ENCODE assay signal across 8 cellular contexts in the genomic region with DNA sequence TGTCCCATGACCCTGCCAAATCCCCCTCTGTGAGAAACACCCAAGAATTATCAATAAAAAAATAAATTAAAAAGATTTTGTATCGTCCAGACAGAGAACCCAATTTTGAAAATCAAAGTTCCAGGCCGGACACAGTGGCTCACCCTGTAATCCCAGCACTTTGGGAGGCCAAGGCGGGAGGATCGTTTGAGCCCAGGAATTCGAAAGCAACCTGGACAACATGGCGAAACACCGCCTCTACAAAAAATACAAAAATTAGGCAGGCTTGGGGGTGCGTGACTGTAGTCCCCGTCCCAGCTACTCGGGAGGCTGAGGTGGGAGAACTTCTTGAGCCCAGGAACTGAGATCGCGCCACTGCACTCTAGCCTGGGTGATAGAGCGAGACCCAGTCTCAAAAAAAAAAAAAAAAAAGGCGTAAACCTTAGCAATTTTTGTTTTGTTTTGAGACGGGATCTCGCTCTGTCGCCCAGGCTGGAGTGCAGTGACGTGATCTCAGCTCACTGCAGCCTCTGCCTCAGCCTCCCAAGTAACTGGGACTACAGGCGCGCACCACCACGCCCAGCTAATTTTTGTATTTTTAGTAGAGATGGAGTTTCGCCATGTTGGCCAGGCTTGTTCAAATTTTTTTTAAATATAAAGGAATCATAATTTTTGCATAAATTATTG.
DNase-seq lines count a peak whose midpoint lies in the region; ATAC-seq and TF ChIP-seq lines count a peak whose summit lies in the region.
"Not testable (repeated sequence)": the region's sequence is repeated elsewhere in the genome, so short reads cannot be mapped to it uniquely, and the experiment has no call there.

No MANE protein-coding gene starts in this region.

- H3K4me3 ChIP-seq in AG09309 (ENCODE audit: control insufficient read depth, low read depth, low read length) (peak overlapping the region; percentile 51), HFF-Myc (replicated peaks; ENCODE audit: low read depth, low read length) (peak overlapping the region; percentile 96), SK-N-MC (peak overlapping the region; percentile 83), endocrine pancreas (ENCODE audit: control insufficient read depth, insufficient read depth, low read length) (peak overlapping the region; percentile 90), iPS-20b (ENCODE audit: low read length) (peak overlapping the region; percentile 92), neuron (ENCODE audit: low read length) (peak overlapping the region; percentile 98)

- CTCF ChIA-PET in activated naive CD4-positive, alpha-beta T cell treated with anti-CD3 and anti-CD28 coated beads, Interleukin-2, amount 10 ng/mL, durations not matched to agents 7 days and 5 days (lab: Charles Lee), result not testable (repeated sequence)

- peak overlapping the region; percentile 96 for H3K4me3 Mint-ChIP-seq in activated naive CD4-positive, alpha-beta T cell treated with anti-CD3 and anti-CD28 coated beads, Interleukin-2, amount 10 ng/mL, durations not matched to agents 7 days and 5 days
- peak overlapping the region; percentile 96 for H3K4me3 Mint-ChIP-seq in stimulated activated naive CD8-positive, alpha-beta T cell treated with anti-CD3 and anti-CD28 coated beads, Interleukin-15, amount 100 ng/mL, for 72 hours

- H3K9me3 ChIP-seq in SK-N-MC (ENCODE audit: low read depth, low read length); endocrine pancreas (ENCODE audit: control insufficient read depth, low read length); iPS-20b (ENCODE audit: insufficient read depth, low read depth, low read length); neuron (ENCODE audit: low read length): not testable (repeated sequence)

- H3K27ac Mint-ChIP-seq in activated naive CD4-positive, alpha-beta T cell treated with anti-CD3 and anti-CD28 coated beads, Interleukin-2, amount 10 ng/mL, durations not matched to agents 7 days and 5 days, result peak overlapping the region; percentile 79
- not testable (repeated sequence) for H3K27ac Mint-ChIP-seq in stimulated activated naive CD8-positive, alpha-beta T cell treated with anti-CD3 and anti-CD28 coated beads, Interleukin-15, amount 100 ng/mL, for 72 hours

- H3K4me1 Mint-ChIP-seq in activated naive CD4-positive, alpha-beta T cell treated with anti-CD3 and anti-CD28 coated beads, Interleukin-2, amount 10 ng/mL, durations not matched to agents 7 days and 5 days, result peaks cover 19% of the 10 kb centered on the region
- H3K4me1 Mint-ChIP-seq in stimulated activated naive CD8-positive, alpha-beta T cell treated with anti-CD3 and anti-CD28 coated beads, Interleukin-15, amount 100 ng/mL, for 72 hours, result peaks cover 17% of the 10 kb centered on the region

- H3K27me3 Mint-ChIP-seq in activated naive CD4-positive, alpha-beta T cell treated with anti-CD3 and anti-CD28 coated beads, Interleukin-2, amount 10 ng/mL, durations not matched to agents 7 days and 5 days; stimulated activated naive CD8-positive, alpha-beta T cell treated with anti-CD3 and anti-CD28 coated beads, Interleukin-15, amount 100 ng/mL, for 72 hours: not testable (repeated sequence)

- TF ChIP-seq CTCF in AG09309 (IDR thresholded peaks at IDR 0.05; ENCODE audit: control insufficient read depth, insufficient read depth, low read depth, low read length, missing control alignments); HFF-Myc (IDR thresholded peaks at IDR 0.05; ENCODE audit: low read depth, low read length, missing control alignments): not testable (repeated sequence)

- not testable (repeated sequence) for DNase-seq in AG09309 (ENCODE audit: low read depth); HFF-Myc (ENCODE audit: extremely low read depth, low read depth); SK-N-MC (ENCODE audit: low read depth, low spot score); stimulated activated naive CD8-positive, alpha-beta T cell treated with anti-CD3 and anti-CD28 coated beads, Interleukin-15, amount 100 ng/mL, for 72 hours
- peak; percentile 23 for DNase-seq in activated naive CD4-positive, alpha-beta T cell treated with anti-CD3 and anti-CD28 coated beads, Interleukin-2, amount 10 ng/mL, durations not matched to agents 7 days and 5 days

- H2AFZ ChIP-seq in neuron (ENCODE audit: low read depth, low read length), result not testable (repeated sequence)

- H3K36me3 Mint-ChIP-seq in activated naive CD4-positive, alpha-beta T cell treated with anti-CD3 and anti-CD28 coated beads, Interleukin-2, amount 10 ng/mL, durations not matched to agents 7 days and 5 days, result peaks cover 15% of the 10 kb centered on the region

- not testable (repeated sequence) for H3K9me3 Mint-ChIP-seq in activated naive CD4-positive, alpha-beta T cell treated with anti-CD3 and anti-CD28 coated beads, Interleukin-2, amount 10 ng/mL, durations not matched to agents 7 days and 5 days; stimulated activated naive CD8-positive, alpha-beta T cell treated with anti-CD3 and anti-CD28 coated beads, Interleukin-15, amount 100 ng/mL, for 72 hours

- not testable (repeated sequence) for H3K27me3 ChIP-seq in endocrine pancreas (ENCODE audit: control insufficient read depth, insufficient read depth, low read length); iPS-20b (ENCODE audit: insufficient read depth, low read length); neuron (ENCODE audit: insufficient read depth, low read length)

- H3K27ac ChIP-seq in SK-N-MC; iPS-20b (ENCODE audit: low read length): not testable (repeated sequence)

- H3K4me1 ChIP-seq in endocrine pancreas (ENCODE audit: control insufficient read depth, insufficient read depth, low read length); iPS-20b (ENCODE audit: insufficient read depth, low read length); neuron (ENCODE audit: insufficient read depth, low read length): not testable (repeated sequence)

- ATAC-seq in stimulated activated naive CD8-positive, alpha-beta T cell treated with anti-CD3 and anti-CD28 coated beads, Interleukin-15, amount 100 ng/mL, for 72 hours, result not testable (repeated sequence)

- not testable (repeated sequence) for H3K36me3 ChIP-seq in SK-N-MC (ENCODE audit: insufficient read depth, low read length); endocrine pancreas (ENCODE audit: control insufficient read depth, insufficient read depth, low read length)
- peaks cover 11% of the 10 kb centered on the region for H3K36me3 ChIP-seq in iPS-20b (ENCODE audit: insufficient read depth, low read depth, low read length)
- H3K36me3 ChIP-seq in neuron (ENCODE audit: insufficient read depth, low read length), result peaks cover 20% of the 10 kb centered on the region

- H3K9ac ChIP-seq in SK-N-MC (ENCODE audit: insufficient read length), result peak overlapping the region; percentile 96
- H3K9ac ChIP-seq in endocrine pancreas (ENCODE audit: control insufficient read depth, insufficient read depth, low read length), result not testable (repeated sequence)
- peak overlapping the region; percentile 96; the same call in 1 of the 2 replicates for H3K9ac ChIP-seq in iPS-20b (ENCODE audit: low read depth, low read length)
